1 cellular context compared by ENCODE assay signal in the genomic region with DNA sequence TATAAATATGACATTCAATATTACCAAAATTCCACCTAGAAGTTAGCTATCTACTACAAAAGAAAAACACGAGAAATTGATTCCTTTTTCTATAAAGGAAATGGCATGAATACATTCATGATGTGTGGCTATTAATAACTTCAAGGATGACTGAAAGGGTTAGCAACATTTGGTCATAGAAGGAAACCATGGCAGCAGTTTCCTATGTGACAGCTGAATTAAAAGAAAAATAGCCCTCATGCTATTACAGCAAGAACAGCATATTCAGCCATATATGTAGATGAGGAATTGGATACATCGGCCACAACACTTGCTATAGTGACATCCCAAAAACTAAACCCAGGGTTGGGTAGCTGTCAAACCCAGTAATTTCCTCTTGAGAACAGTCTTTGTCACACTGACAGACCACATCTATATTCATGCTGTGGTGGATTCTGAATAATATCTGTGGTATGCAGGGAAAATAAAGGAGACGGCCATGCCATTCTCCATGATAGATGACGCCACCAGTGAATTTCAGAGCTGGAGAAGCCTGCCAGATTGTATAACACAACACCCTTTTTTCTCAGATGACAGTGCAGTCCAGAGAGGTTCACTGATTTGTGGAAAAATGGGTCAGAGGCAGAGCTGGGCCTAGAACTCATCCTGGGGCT.
TF ChIP-seq lines count a peak whose summit lies in the region.

No MANE protein-coding gene starts in this region.

TF ChIP-seq in SK-N-SH, 30 proteins besides CTCF, POLR2A, EP300 and RAD21 (continued from another document):
- TF ChIP-seq RCOR1 (IDR thresholded peaks at IDR 0.05; ENCODE audit: low read length) (no peak), CHD2 (IDR thresholded peaks at IDR 0.05; ENCODE audit: low read length, partially characterized antibody) (no peak), RXRA (IDR thresholded peaks at IDR 0.05; ENCODE audit: borderline replicate concordance, low read depth) (peak; percentile 38; the same call in 1 of the 2 replicates), NFIC (IDR thresholded peaks at IDR 0.05; ENCODE audit: borderline replicate concordance) (peak; percentile 42; the same call in 1 of the 2 replicates), JUND (IDR thresholded peaks at IDR 0.05) (peak; percentile 75), FOXJ3 (CRISPR knock-in tag; IDR thresholded peaks at IDR 0.05) (no peak), YY1 (IDR thresholded peaks at IDR 0.05; ENCODE audit: low read depth) (peak; percentile 55; the same call in 1 of the 2 replicates), TEAD4 (IDR thresholded peaks at IDR 0.05; ENCODE audit: borderline replicate concordance, insufficient read depth) (peak; percentile 73), FOSL2 (IDR thresholded peaks at IDR 0.05; ENCODE audit: borderline replicate concordance, low read depth) (peak; percentile 74), TAF1 (IDR thresholded peaks at IDR 0.05; ENCODE audit: borderline replicate concordance, low read depth, low read length) (no peak), RFX5 (IDR thresholded peaks at IDR 0.05; ENCODE audit: low read length) (no peak), MXI1 (IDR thresholded peaks at IDR 0.05; ENCODE audit: low read depth, low read length) (no peak), NRF1 (IDR thresholded peaks at IDR 0.05; ENCODE audit: low read depth, low read length) (no peak), ELF1 (IDR thresholded peaks at IDR 0.05) (no peak), SMC3 (IDR thresholded peaks at IDR 0.05; ENCODE audit: low read depth, low read length) (no peak), TCF12 (IDR thresholded peaks at IDR 0.05) (peak; percentile 77), GATA2 (CRISPR knock-in tag; IDR thresholded peaks at IDR 0.05) (no peak), POLR2AphosphoS5 (IDR thresholded peaks at IDR 0.05; ENCODE audit: low read depth, low read length) (no peak), ZBTB33 (IDR thresholded peaks at IDR 0.05; ENCODE audit: borderline replicate concordance, low read depth) (no peak)
- TF ChIP-seq, protein P1, sequence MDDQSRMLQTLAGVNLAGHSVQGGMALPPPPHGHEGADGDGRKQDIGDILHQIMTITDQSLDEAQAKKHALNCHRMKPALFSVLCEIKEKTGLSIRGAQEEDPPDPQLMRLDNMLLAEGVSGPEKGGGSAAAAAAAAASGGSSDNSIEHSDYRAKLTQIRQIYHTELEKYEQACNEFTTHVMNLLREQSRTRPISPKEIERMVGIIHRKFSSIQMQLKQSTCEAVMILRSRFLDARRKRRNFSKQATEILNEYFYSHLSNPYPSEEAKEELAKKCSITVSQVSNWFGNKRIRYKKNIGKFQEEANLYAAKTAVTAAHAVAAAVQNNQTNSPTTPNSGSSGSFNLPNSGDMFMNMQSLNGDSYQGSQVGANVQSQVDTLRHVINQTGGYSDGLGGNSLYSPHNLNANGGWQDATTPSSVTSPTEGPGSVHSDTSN (IDR thresholded peaks at IDR 0.05) = peak; percentile 90
- TF ChIP-seq, protein P2, sequence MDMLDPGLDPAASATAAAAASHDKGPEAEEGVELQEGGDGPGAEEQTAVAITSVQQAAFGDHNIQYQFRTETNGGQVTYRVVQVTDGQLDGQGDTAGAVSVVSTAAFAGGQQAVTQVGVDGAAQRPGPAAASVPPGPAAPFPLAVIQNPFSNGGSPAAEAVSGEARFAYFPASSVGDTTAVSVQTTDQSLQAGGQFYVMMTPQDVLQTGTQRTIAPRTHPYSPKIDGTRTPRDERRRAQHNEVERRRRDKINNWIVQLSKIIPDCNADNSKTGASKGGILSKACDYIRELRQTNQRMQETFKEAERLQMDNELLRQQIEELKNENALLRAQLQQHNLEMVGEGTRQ (IDR thresholded peaks at IDR 0.05; ENCODE audit: borderline replicate concordance, low read depth, low read length) = no peak
- TF ChIP-seq, protein P3, sequence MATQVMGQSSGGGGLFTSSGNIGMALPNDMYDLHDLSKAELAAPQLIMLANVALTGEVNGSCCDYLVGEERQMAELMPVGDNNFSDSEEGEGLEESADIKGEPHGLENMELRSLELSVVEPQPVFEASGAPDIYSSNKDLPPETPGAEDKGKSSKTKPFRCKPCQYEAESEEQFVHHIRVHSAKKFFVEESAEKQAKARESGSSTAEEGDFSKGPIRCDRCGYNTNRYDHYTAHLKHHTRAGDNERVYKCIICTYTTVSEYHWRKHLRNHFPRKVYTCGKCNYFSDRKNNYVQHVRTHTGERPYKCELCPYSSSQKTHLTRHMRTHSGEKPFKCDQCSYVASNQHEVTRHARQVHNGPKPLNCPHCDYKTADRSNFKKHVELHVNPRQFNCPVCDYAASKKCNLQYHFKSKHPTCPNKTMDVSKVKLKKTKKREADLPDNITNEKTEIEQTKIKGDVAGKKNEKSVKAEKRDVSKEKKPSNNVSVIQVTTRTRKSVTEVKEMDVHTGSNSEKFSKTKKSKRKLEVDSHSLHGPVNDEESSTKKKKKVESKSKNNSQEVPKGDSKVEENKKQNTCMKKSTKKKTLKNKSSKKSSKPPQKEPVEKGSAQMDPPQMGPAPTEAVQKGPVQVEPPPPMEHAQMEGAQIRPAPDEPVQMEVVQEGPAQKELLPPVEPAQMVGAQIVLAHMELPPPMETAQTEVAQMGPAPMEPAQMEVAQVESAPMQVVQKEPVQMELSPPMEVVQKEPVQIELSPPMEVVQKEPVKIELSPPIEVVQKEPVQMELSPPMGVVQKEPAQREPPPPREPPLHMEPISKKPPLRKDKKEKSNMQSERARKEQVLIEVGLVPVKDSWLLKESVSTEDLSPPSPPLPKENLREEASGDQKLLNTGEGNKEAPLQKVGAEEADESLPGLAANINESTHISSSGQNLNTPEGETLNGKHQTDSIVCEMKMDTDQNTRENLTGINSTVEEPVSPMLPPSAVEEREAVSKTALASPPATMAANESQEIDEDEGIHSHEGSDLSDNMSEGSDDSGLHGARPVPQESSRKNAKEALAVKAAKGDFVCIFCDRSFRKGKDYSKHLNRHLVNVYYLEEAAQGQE (IDR thresholded peaks at IDR 0.05; ENCODE audit: low read depth, low read length) = no peak
